17 cellular contexts compared by ENCODE assay signal in genomic region chr15:98937413-98938104, GRCh38.
A peak's percentile ranks its signal among the peaks of the same experiment; 100 is the strongest.
DNase-seq lines count a peak whose midpoint lies in the region; ATAC-seq lines count a peak whose summit lies in the region.
"Had no signal": no experiment of that assay in that cellular context is flagged by ENCODE, and none has a peak within 500 bp of the region (broad histone marks: within the 10 kb centered on the region; RNA-seq: fewer than 3 reads in every experiment).

No MANE protein-coding gene starts in this region.

- H3K4me3 Mint-ChIP-seq in activated T-cell treated with anti-CD3 and anti-CD28 coated beads, Interleukin-2, amount 50 U/mL, for 72 hours = peak overlapping the region in 1 of 2 donors; percentile 9
- H3K4me3 Mint-ChIP-seq in activated T-cell treated with anti-CD3 and anti-CD28 coated beads, Interleukin-2, amount 50 U/mL, for 4 hours = no peak overlapping the region
- no peak overlapping the region for H3K4me3 Mint-ChIP-seq in stimulated activated effector memory CD8-positive, alpha-beta T cell treated with anti-CD3 and anti-CD28 coated beads, Interleukin-12 subunit alpha, Interleukin-12 subunit beta, amount 100 ng/mL, for 72 hours

- peak overlapping the region; percentile 73 for H3K27ac Mint-ChIP-seq in activated T-cell treated with anti-CD3 and anti-CD28 coated beads, Interleukin-2, amount 50 U/mL, for 72 hours
- peak overlapping the region; percentile 75 for H3K27ac Mint-ChIP-seq in stimulated activated effector memory CD8-positive, alpha-beta T cell treated with anti-CD3 and anti-CD28 coated beads, Interleukin-12 subunit alpha, Interleukin-12 subunit beta, amount 100 ng/mL, for 72 hours
- H3K27ac Mint-ChIP-seq: progenitor cell of endocrine pancreas had no signal

- ATAC-seq in activated T-cell treated with anti-CD3 and anti-CD28 coated beads, Interleukin-2, amount 50 U/mL, for 72 hours (replicated peaks in 1 of 2) = peak; percentile 83
- no peak for ATAC-seq in activated T-cell treated with anti-CD3 and anti-CD28 coated beads, Interleukin-2, amount 50 U/mL, for 4 hours
- ATAC-seq in GM21576 (IDR thresholded peaks at IDR 0.05; ENCODE audit: unreplicated experiment) (peak; percentile 89), HG03135 (IDR thresholded peaks at IDR 0.05; ENCODE audit: unreplicated experiment) (peak; percentile 72)
- peak; percentile 69 for ATAC-seq in stimulated activated effector memory CD8-positive, alpha-beta T cell treated with anti-CD3 and anti-CD28 coated beads, Interleukin-12 subunit alpha, Interleukin-12 subunit beta, amount 100 ng/mL, for 72 hours
- ATAC-seq: Right ventricle myocardium inferior had no signal

- no peak for DNase-seq in activated T-cell treated with anti-CD3 and anti-CD28 coated beads, Interleukin-2, amount 50 U/mL, for 72 hours
- DNase-seq in activated T-cell treated with anti-CD3 and anti-CD28 coated beads, Interleukin-2, amount 50 U/mL, for 4 hours = no peak
- DNase-seq in stimulated activated effector memory CD8-positive, alpha-beta T cell treated with anti-CD3 and anti-CD28 coated beads, Interleukin-12 subunit alpha, Interleukin-12 subunit beta, amount 100 ng/mL, for 72 hours (ENCODE audit: low spot score in 2 of 2) = no peak
- DNase-seq in pons (ENCODE audit: low spot score) = no peak
- DNase-seq in stimulated activated CD8-positive, alpha-beta memory T cell treated with anti-CD3 and anti-CD28 coated beads, Interleukin-4, amount 100 ng/mL, for 48 hours = no peak
- no peak for DNase-seq in foreskin melanocyte
- DNase-seq: ACHN; DMS53; mesenchymal stem cell; NCI-H1048; NCI-H524 treated with DMSO at 0.1 percent for 48 hours; stimulated activated CD4-positive, alpha-beta T cell treated with anti-CD3 and anti-CD28 coated beads, Interleukin-4, amount 100 ng/mL, for 24 hours; substantia nigra had no signal

- peaks cover 26% of the 10 kb centered on the region for H3K4me1 Mint-ChIP-seq in activated T-cell treated with anti-CD3 and anti-CD28 coated beads, Interleukin-2, amount 50 U/mL, for 72 hours (ENCODE audit: low read depth)
- H3K4me1 Mint-ChIP-seq in activated T-cell treated with anti-CD3 and anti-CD28 coated beads, Interleukin-2, amount 50 U/mL, for 4 hours (ENCODE audit: low read depth) = no peaks in the 10 kb centered on the region
- peaks cover 11% of the 10 kb centered on the region for H3K4me1 Mint-ChIP-seq in stimulated activated effector memory CD8-positive, alpha-beta T cell treated with anti-CD3 and anti-CD28 coated beads, Interleukin-12 subunit alpha, Interleukin-12 subunit beta, amount 100 ng/mL, for 72 hours

- no peaks in the 10 kb centered on the region for H3K9me3 Mint-ChIP-seq in activated T-cell treated with anti-CD3 and anti-CD28 coated beads, Interleukin-2, amount 50 U/mL, for 72 hours
- no peaks in the 10 kb centered on the region for H3K9me3 Mint-ChIP-seq in activated T-cell treated with anti-CD3 and anti-CD28 coated beads, Interleukin-2, amount 50 U/mL, for 4 hours
- no peaks in the 10 kb centered on the region for H3K9me3 Mint-ChIP-seq in stimulated activated effector memory CD8-positive, alpha-beta T cell treated with anti-CD3 and anti-CD28 coated beads, Interleukin-12 subunit alpha, Interleukin-12 subunit beta, amount 100 ng/mL, for 72 hours

- no peaks in the 10 kb centered on the region for H3K27me3 Mint-ChIP-seq in activated T-cell treated with anti-CD3 and anti-CD28 coated beads, Interleukin-2, amount 50 U/mL, for 72 hours (ENCODE audit: low read depth)
- H3K27me3 Mint-ChIP-seq in activated T-cell treated with anti-CD3 and anti-CD28 coated beads, Interleukin-2, amount 50 U/mL, for 4 hours (ENCODE audit: low read depth) = no peaks in the 10 kb centered on the region
- H3K27me3 Mint-ChIP-seq: progenitor cell of endocrine pancreas had no signal

- peaks cover 0 to 8% of the 10 kb centered on the region in 2 donors for H3K36me3 Mint-ChIP-seq in activated T-cell treated with anti-CD3 and anti-CD28 coated beads, Interleukin-2, amount 50 U/mL, for 72 hours (ENCODE audit: insufficient read depth in 2 of 2)
- H3K36me3 Mint-ChIP-seq in activated T-cell treated with anti-CD3 and anti-CD28 coated beads, Interleukin-2, amount 50 U/mL, for 4 hours (ENCODE audit: insufficient read depth) = peaks cover 21% of the 10 kb centered on the region
- peaks cover 31% of the 10 kb centered on the region for H3K36me3 Mint-ChIP-seq in stimulated activated effector memory CD8-positive, alpha-beta T cell treated with anti-CD3 and anti-CD28 coated beads, Interleukin-12 subunit alpha, Interleukin-12 subunit beta, amount 100 ng/mL, for 72 hours

Comparison
In these comparisons a context has a peak if more than half of its experiments do, and no peak if none do; other contexts are left out.
1. ATAC-seq: peak in activated T-cell treated with anti-CD3 and anti-CD28 coated beads, Interleukin-2, amount 50 U/mL, for 72 hours (2 of 2), GM21576 (single experiment), HG03135 (single experiment) and stimulated activated effector memory CD8-positive, alpha-beta T cell treated with anti-CD3 and anti-CD28 coated beads, Interleukin-12 subunit alpha, Interleukin-12 subunit beta, amount 100 ng/mL, for 72 hours (single experiment); none in activated T-cell treated with anti-CD3 and anti-CD28 coated beads, Interleukin-2, amount 50 U/mL, for 4 hours (0 of 2).